In the genomic region with DNA sequence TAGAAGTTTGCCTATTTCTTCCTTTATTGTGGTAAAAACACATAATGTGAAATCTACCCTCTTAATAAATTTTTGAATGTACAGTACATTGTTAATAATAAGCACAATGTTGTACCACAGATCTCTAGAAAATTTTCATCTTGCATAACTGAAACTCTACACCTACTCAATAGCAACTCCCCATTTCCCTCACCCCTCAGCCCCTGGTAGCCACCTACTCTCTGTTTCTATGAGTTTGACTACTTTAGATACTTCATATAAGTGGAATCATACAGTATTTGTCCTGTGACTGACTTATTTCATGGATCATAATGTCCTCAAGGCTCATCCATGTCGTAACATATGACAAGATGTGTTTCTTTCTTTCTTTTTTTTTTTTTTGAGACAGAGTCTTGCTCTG, we compare ENCODE assay signal across 18 cellular contexts.
A peak's percentile ranks its signal among the peaks of the same experiment; 100 is the strongest.
DNase-seq lines count a peak whose midpoint lies in the region; ATAC-seq and TF ChIP-seq lines count a peak whose summit lies in the region.
"Had no signal": no experiment of that assay in that cellular context is flagged by ENCODE, and none has a peak within 500 bp of the region (broad histone marks: within the 10 kb centered on the region; RNA-seq: fewer than 3 reads in every experiment).

No MANE protein-coding gene starts in this region.

- H3K4me3 Mint-ChIP-seq in activated T-helper 2 cell treated with anti-CD3 and anti-CD28 coated beads, Interferon-gamma antibody, Interleukin-2, Interleukin-4, amounts not matched to agents 10 μg/mL and 5 μg/mL and 100 μg/mL, durations not matched to agents 14 hours and 24 hours and 36 hours (ENCODE audit: low read depth): no peak overlapping the region
- H3K4me3 Mint-ChIP-seq: activated T-cell treated with anti-CD3 and anti-CD28 coated beads, Interleukin-2, amount 50 U/mL, for 72 hours; nephron progenitor cell had no signal

- H3K27me3 Mint-ChIP-seq in activated T-helper 2 cell treated with anti-CD3 and anti-CD28 coated beads, Interferon-gamma antibody, Interleukin-2, Interleukin-4, amounts not matched to agents 10 μg/mL and 5 μg/mL and 100 μg/mL, durations not matched to agents 14 hours and 24 hours and 36 hours (ENCODE audit: low read depth): no peaks in the 10 kb centered on the region

- TF ChIP-seq CTCF in choroid plexus epithelial cell (conservative IDR thresholded peaks at IDR 0.05; ENCODE audit: low read depth, low read length): no peak

- peaks cover 7% of the 10 kb centered on the region for H3K4me1 Mint-ChIP-seq in activated T-helper 2 cell treated with anti-CD3 and anti-CD28 coated beads, Interferon-gamma antibody, Interleukin-2, Interleukin-4, amounts not matched to agents 10 μg/mL and 5 μg/mL and 100 μg/mL, durations not matched to agents 14 hours and 24 hours and 36 hours (ENCODE audit: low read depth)

- H3K9me3 Mint-ChIP-seq in activated T-helper 2 cell treated with anti-CD3 and anti-CD28 coated beads, Interferon-gamma antibody, Interleukin-2, Interleukin-4, amounts not matched to agents 10 μg/mL and 5 μg/mL and 100 μg/mL, durations not matched to agents 14 hours and 24 hours and 36 hours: no peaks in the 10 kb centered on the region
- H3K9me3 Mint-ChIP-seq: activated T-cell treated with anti-CD3 and anti-CD28 coated beads, Interleukin-2, amount 50 U/mL, for 72 hours; nephron progenitor cell had no signal

- no peak overlapping the region for H3K4me3 ChIP-seq in choroid plexus epithelial cell (ENCODE audit: low read depth, low read length)
- H3K4me3 ChIP-seq: cardiac muscle cell, esophagus squamous epithelium, suprapubic skin had no signal

- peak; percentile 38 for ATAC-seq in GM18867 (IDR thresholded peaks at IDR 0.05; ENCODE audit: unreplicated experiment)
- ATAC-seq in GM21423 (IDR thresholded peaks at IDR 0.05; ENCODE audit: unreplicated experiment): peak; percentile 40
- peak; percentile 42 for ATAC-seq in HG03025 (IDR thresholded peaks at IDR 0.05; ENCODE audit: low FRiP score, unreplicated experiment)
- no peak for ATAC-seq in HG03135 (IDR thresholded peaks at IDR 0.05; ENCODE audit: unreplicated experiment)

- DNase-seq in choroid plexus epithelial cell (ENCODE audit: low read depth) (peak; percentile 0), AG08395 (ENCODE audit: low spot score) (no peak)
- no peak for DNase-seq in activated T-helper 2 cell treated with anti-CD3 and anti-CD28 coated beads, Interferon-gamma antibody, Interleukin-2, Interleukin-4, amounts not matched to agents 10 μg/mL and 5 μg/mL and 100 μg/mL, durations not matched to agents 14 hours and 24 hours and 36 hours (ENCODE audit: low spot score)
- DNase-seq: activated CD4-positive, alpha-beta T cell treated with anti-CD3 and anti-CD28 coated beads, Interleukin-2, amount 50 U/mL, for 48 hours; DMS53; esophagus squamous epithelium; islet precursor cell; NCI-H2029; NCI-H524; nephron progenitor cell; OCI-M1 had no signal

- intact Hi-C loops in activated T-helper 2 cell treated with anti-CD3 and anti-CD28 coated beads, Interferon-gamma antibody, Interleukin-2, Interleukin-4, amounts not matched to agents 10 μg/mL and 5 μg/mL and 100 μg/mL, durations not matched to agents 14 hours and 24 hours and 36 hours (cut with micrococcal nuclease): loop anchor here (10.0 kb wide), 1 partner anchor 65 kb away; no protein-coding TSS in a partner anchor

- H3K27ac Mint-ChIP-seq in activated T-helper 2 cell treated with anti-CD3 and anti-CD28 coated beads, Interferon-gamma antibody, Interleukin-2, Interleukin-4, amounts not matched to agents 10 μg/mL and 5 μg/mL and 100 μg/mL, durations not matched to agents 14 hours and 24 hours and 36 hours: no peak overlapping the region
- H3K27ac Mint-ChIP-seq: activated T-cell treated with anti-CD3 and anti-CD28 coated beads, Interleukin-2, amount 50 U/mL, for 72 hours had no signal

- H3K36me3 Mint-ChIP-seq in activated T-helper 2 cell treated with anti-CD3 and anti-CD28 coated beads, Interferon-gamma antibody, Interleukin-2, Interleukin-4, amounts not matched to agents 10 μg/mL and 5 μg/mL and 100 μg/mL, durations not matched to agents 14 hours and 24 hours and 36 hours (ENCODE audit: low read depth): no peaks in the 10 kb centered on the region
